In genomic region chr1:225426395-225427248, GRCh38 we compare ENCODE assay signal across 1 cellular context.
TF ChIP-seq lines count a peak whose summit lies in the region.

No MANE protein-coding gene starts in this region.

TF ChIP-seq in HepG2, 621 proteins besides CTCF, POLR2A, EP300 and RAD21 (continued from another document and continues in another):
- no peak for TF ChIP-seq DZIP1 (CRISPR knock-in tag; IDR thresholded peaks at IDR 0.05)
- peak; percentile 33; the same call in 1 of the 2 replicates for TF ChIP-seq PHF8 (CRISPR knock-in tag; IDR thresholded peaks at IDR 0.05)
- no peak for TF ChIP-seq ZSCAN29 (CRISPR knock-in tag; conservative IDR thresholded peaks at IDR 0.05)
- TF ChIP-seq SPEN (CRISPR knock-in tag; IDR thresholded peaks at IDR 0.05; ENCODE audit: low read depth), result no peak
- 0 out of 2 replicates have a peak, but pooled peaks have one; percentile 46 for TF ChIP-seq SATB2 (CRISPR knock-in tag; IDR thresholded peaks at IDR 0.05)
- TF ChIP-seq USF2 (IDR thresholded peaks at IDR 0.05; ENCODE audit: low read depth, low read length), result no peak
- no peak for TF ChIP-seq USF2 (CRISPR knock-in tag; IDR thresholded peaks at IDR 0.05; ENCODE audit: borderline replicate concordance)
- no peak for TF ChIP-seq MEIS2 (CRISPR knock-in tag; IDR thresholded peaks at IDR 0.05)
- no peak for TF ChIP-seq NR2F1 (CRISPR knock-in tag; IDR thresholded peaks at IDR 0.05)
- TF ChIP-seq PAF1 (CRISPR knock-in tag; IDR thresholded peaks at IDR 0.05), result no peak
- TF ChIP-seq ZNF274 (CRISPR knock-in tag; IDR thresholded peaks at IDR 0.05), result peak; percentile 59; the same call in 1 of the 2 replicates
- no peak for TF ChIP-seq STAT6 (CRISPR knock-in tag; IDR thresholded peaks at IDR 0.05; ENCODE audit: borderline replicate concordance)
- TF ChIP-seq ZNF136 (CRISPR knock-in tag; IDR thresholded peaks at IDR 0.05; ENCODE audit: low read depth), result 0 out of 2 replicates have a peak, but pooled peaks have one; percentile 69
- no peak for TF ChIP-seq ZNF317 (CRISPR knock-in tag; IDR thresholded peaks at IDR 0.05)
- no peak for TF ChIP-seq ZFP36L1 (CRISPR knock-in tag; IDR thresholded peaks at IDR 0.05)
- no peak for TF ChIP-seq KLF16 (CRISPR knock-in tag; IDR thresholded peaks at IDR 0.05)
- no peak for TF ChIP-seq FUBP1 (CRISPR knock-in tag; IDR thresholded peaks at IDR 0.05; ENCODE audit: borderline replicate concordance)
- TF ChIP-seq KLF12 (CRISPR knock-in tag; IDR thresholded peaks at IDR 0.05; ENCODE audit: borderline replicate concordance), result no peak
- TF ChIP-seq SRSF4 (IDR thresholded peaks at IDR 0.05; ENCODE audit: low read depth, low read length, poor library complexity, severe bottlenecking), result no peak
- TF ChIP-seq ETV5 (CRISPR knock-in tag; IDR thresholded peaks at IDR 0.05; ENCODE audit: borderline replicate concordance), result no peak
- no peak for TF ChIP-seq ZNF781 (CRISPR knock-in tag; IDR thresholded peaks at IDR 0.05; ENCODE audit: borderline replicate concordance, not compliant biosample characterization)
- TF ChIP-seq ARNT (IDR thresholded peaks at IDR 0.05), result no peak
- TF ChIP-seq ZNF280D (CRISPR knock-in tag; IDR thresholded peaks at IDR 0.05), result 0 out of 2 replicates have a peak, but pooled peaks have one; percentile 30
- TF ChIP-seq MLLT10 (CRISPR knock-in tag; IDR thresholded peaks at IDR 0.05), result no peak
- TF ChIP-seq CHD2 (IDR thresholded peaks at IDR 0.05; ENCODE audit: low read depth, low read length), result no peak
- no peak for TF ChIP-seq ZNF530 (CRISPR knock-in tag; IDR thresholded peaks at IDR 0.05; ENCODE audit: low read depth)
- TF ChIP-seq MED8 (CRISPR knock-in tag; IDR thresholded peaks at IDR 0.05; ENCODE audit: insufficient replicate concordance), result no peak
- TF ChIP-seq ZFX (CRISPR knock-in tag; IDR thresholded peaks at IDR 0.05; ENCODE audit: low read depth), result no peak
- TF ChIP-seq TMF1 (CRISPR knock-in tag; IDR thresholded peaks at IDR 0.05; ENCODE audit: low read depth), result no peak
- TF ChIP-seq PREB (CRISPR knock-in tag; IDR thresholded peaks at IDR 0.05), result no peak
- TF ChIP-seq AHR (CRISPR knock-in tag; IDR thresholded peaks at IDR 0.05), result no peak
- no peak for TF ChIP-seq FIP1L1 (IDR thresholded peaks at IDR 0.05; ENCODE audit: borderline replicate concordance, insufficient read depth, low read depth, low read length)
- 0 out of 2 replicates have a peak, but pooled peaks have one; percentile 16 for TF ChIP-seq SALL1 (CRISPR knock-in tag; IDR thresholded peaks at IDR 0.05)
- TF ChIP-seq ZSCAN5A (CRISPR knock-in tag; IDR thresholded peaks at IDR 0.05; ENCODE audit: borderline replicate concordance), result no peak
- TF ChIP-seq AFF4 (CRISPR knock-in tag; IDR thresholded peaks at IDR 0.05), result no peak
- TF ChIP-seq STAT5B (CRISPR knock-in tag; IDR thresholded peaks at IDR 0.05), result no peak
- no peak for TF ChIP-seq ZBTB34 (CRISPR knock-in tag; IDR thresholded peaks at IDR 0.05)
- no peak for TF ChIP-seq ZNF205 (CRISPR knock-in tag; IDR thresholded peaks at IDR 0.05)
- no peak for TF ChIP-seq SMARCC2 (IDR thresholded peaks at IDR 0.05)
- no peak for TF ChIP-seq U2AF2 (IDR thresholded peaks at IDR 0.05; ENCODE audit: low read depth, low read length)
- TF ChIP-seq ATF1 (CRISPR knock-in tag; IDR thresholded peaks at IDR 0.05), result no peak
- 0 out of 2 replicates have a peak, but pooled peaks have one; percentile 38 for TF ChIP-seq SIN3A (IDR thresholded peaks at IDR 0.05; ENCODE audit: borderline replicate concordance, low read depth, low read length)
- no peak for TF ChIP-seq PCBP1 (IDR thresholded peaks at IDR 0.05; ENCODE audit: borderline replicate concordance, low read depth, low read length)
- no peak for TF ChIP-seq ZNF644 (CRISPR knock-in tag; IDR thresholded peaks at IDR 0.05; ENCODE audit: low read depth)
- TF ChIP-seq THAP11 (CRISPR knock-in tag; IDR thresholded peaks at IDR 0.05), result no peak
